ENCODE assay signal across 19 cellular contexts in the genomic region with DNA sequence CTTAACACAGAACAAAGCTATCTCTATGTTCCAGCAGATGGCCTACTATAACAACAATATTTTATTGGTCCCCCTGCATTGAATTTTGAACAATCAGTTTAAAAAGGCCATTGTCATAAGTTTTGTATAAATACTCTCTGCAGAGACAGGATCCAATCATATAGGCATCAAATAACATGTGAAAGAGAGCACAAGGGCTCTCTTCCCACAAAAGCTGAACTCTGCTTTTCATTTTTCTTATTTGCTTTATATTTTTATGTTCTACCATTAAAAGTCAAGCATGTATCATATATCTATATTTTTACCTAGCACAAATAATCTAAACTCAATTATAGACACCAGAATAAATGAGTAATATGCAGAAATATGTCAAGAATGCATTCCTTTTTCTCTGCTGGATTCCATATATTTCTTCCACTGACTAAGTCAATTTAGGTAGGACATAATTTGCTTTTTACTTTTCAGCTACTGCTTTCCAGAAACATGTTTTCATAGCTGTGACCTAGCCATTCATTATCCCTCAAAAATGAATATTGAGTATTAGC.
DNase-seq lines count a peak whose midpoint lies in the region; ATAC-seq and TF ChIP-seq lines count a peak whose summit lies in the region.
"Had no signal": no experiment of that assay in that cellular context is flagged by ENCODE, and none has a peak within 500 bp of the region (broad histone marks: within the 10 kb centered on the region; RNA-seq: fewer than 3 reads in every experiment).

No MANE protein-coding gene starts in this region.

- DNase-seq in DMS153 (lab: John Stamatoyannopoulos, UW) = peak; percentile 56
- peak; percentile 3 for DNase-seq in RKO (ENCODE audit: low spot score)
- peak; percentile 16 for DNase-seq in iris pigment epithelial cell (ENCODE audit: low read depth)
- DNase-seq in D341Med (ENCODE audit: low spot score) = no peak
- DNase-seq in stimulated activated effector memory CD8-positive, alpha-beta T cell treated with anti-CD3 and anti-CD28 coated beads, Interleukin-12 subunit alpha, Interleukin-12 subunit beta, amount 100 ng/mL, for 72 hours (ENCODE audit: low spot score in 2 of 2) = no peak
- no peak for DNase-seq in stimulated activated naive B cell treated with anti-CD40 and anti-IgM and Interleukin-4, amounts not matched to agents 10 μg/mL and 1 μg/mL and 100 μg/mL, for 72 hours
- DNase-seq: activated CD4-positive, alpha-beta T cell treated with anti-CD3 and anti-CD28 coated beads, Interleukin-2, amount 50 U/mL, for 1 hour; activated gamma-delta T cell; aorta; colonic mucosa; hypothalamus; Kasumi-1; kidney glomerular epithelial cell; mesendoderm; NCI-H187 treated with DMSO at 0.1 percent for 48 hours; stimulated activated CD4-positive, alpha-beta T cell treated with anti-CD3 and anti-CD28 coated beads, Interleukin-4, amount 100 ng/mL, for 4 hours had no signal

- no peaks in the 10 kb centered on the region for H3K36me3 Mint-ChIP-seq in stimulated activated effector memory CD8-positive, alpha-beta T cell treated with anti-CD3 and anti-CD28 coated beads, Interleukin-12 subunit alpha, Interleukin-12 subunit beta, amount 100 ng/mL, for 72 hours
- no peaks in the 10 kb centered on the region for H3K36me3 Mint-ChIP-seq in stimulated activated naive B cell treated with anti-CD40 and anti-IgM and Interleukin-4, amounts not matched to agents 10 μg/mL and 1 μg/mL and 100 μg/mL, for 72 hours

- H3K27ac Mint-ChIP-seq in stimulated activated effector memory CD8-positive, alpha-beta T cell treated with anti-CD3 and anti-CD28 coated beads, Interleukin-12 subunit alpha, Interleukin-12 subunit beta, amount 100 ng/mL, for 72 hours = no peak overlapping the region
- no peak overlapping the region for H3K27ac Mint-ChIP-seq in stimulated activated naive B cell treated with anti-CD40 and anti-IgM and Interleukin-4, amounts not matched to agents 10 μg/mL and 1 μg/mL and 100 μg/mL, for 72 hours
- H3K27ac Mint-ChIP-seq: natural killer cell treated with Interleukin-12 subunit alpha and Interleukin-12 subunit beta and Interleukin-15 and Interleukin-18, amount 100 ng/mL, for 72 hours; progenitor cell of endocrine pancreas had no signal

- no peak for ATAC-seq in stimulated activated effector memory CD8-positive, alpha-beta T cell treated with anti-CD3 and anti-CD28 coated beads, Interleukin-12 subunit alpha, Interleukin-12 subunit beta, amount 100 ng/mL, for 72 hours
- ATAC-seq in stimulated activated naive B cell treated with anti-CD40 and anti-IgM and Interleukin-4, amounts not matched to agents 10 μg/mL and 1 μg/mL and 100 μg/mL, for 72 hours (replicated peaks) = no peak
- ATAC-seq: natural killer cell treated with Interleukin-12 subunit alpha and Interleukin-12 subunit beta and Interleukin-15 and Interleukin-18, amount 100 ng/mL, for 72 hours had no signal

- H3K27me3 Mint-ChIP-seq in stimulated activated naive B cell treated with anti-CD40 and anti-IgM and Interleukin-4, amounts not matched to agents 10 μg/mL and 1 μg/mL and 100 μg/mL, for 72 hours = no peaks in the 10 kb centered on the region
- H3K27me3 Mint-ChIP-seq: natural killer cell treated with Interleukin-12 subunit alpha and Interleukin-12 subunit beta and Interleukin-15 and Interleukin-18, amount 100 ng/mL, for 72 hours; progenitor cell of endocrine pancreas had no signal

- H3K9me3 Mint-ChIP-seq in stimulated activated effector memory CD8-positive, alpha-beta T cell treated with anti-CD3 and anti-CD28 coated beads, Interleukin-12 subunit alpha, Interleukin-12 subunit beta, amount 100 ng/mL, for 72 hours = peaks cover 13% of the 10 kb centered on the region
- peaks cover 0 to 4% of the 10 kb centered on the region in 2 donors for H3K9me3 Mint-ChIP-seq in stimulated activated naive B cell treated with anti-CD40 and anti-IgM and Interleukin-4, amounts not matched to agents 10 μg/mL and 1 μg/mL and 100 μg/mL, for 72 hours

- TF ChIP-seq RAD21 in Ishikawa (IDR thresholded peaks at IDR 0.05; ENCODE audit: low read depth) = 0 out of 2 replicates have a peak, but pooled peaks have one; percentile 12

- no peaks in the 10 kb centered on the region for H3K4me1 Mint-ChIP-seq in stimulated activated effector memory CD8-positive, alpha-beta T cell treated with anti-CD3 and anti-CD28 coated beads, Interleukin-12 subunit alpha, Interleukin-12 subunit beta, amount 100 ng/mL, for 72 hours
- no peaks in the 10 kb centered on the region for H3K4me1 Mint-ChIP-seq in stimulated activated naive B cell treated with anti-CD40 and anti-IgM and Interleukin-4, amounts not matched to agents 10 μg/mL and 1 μg/mL and 100 μg/mL, for 72 hours

- H3K4me3 Mint-ChIP-seq in stimulated activated effector memory CD8-positive, alpha-beta T cell treated with anti-CD3 and anti-CD28 coated beads, Interleukin-12 subunit alpha, Interleukin-12 subunit beta, amount 100 ng/mL, for 72 hours = no peak overlapping the region
- no peak overlapping the region for H3K4me3 Mint-ChIP-seq in stimulated activated naive B cell treated with anti-CD40 and anti-IgM and Interleukin-4, amounts not matched to agents 10 μg/mL and 1 μg/mL and 100 μg/mL, for 72 hours
- H3K4me3 Mint-ChIP-seq: natural killer cell treated with Interleukin-12 subunit alpha and Interleukin-12 subunit beta and Interleukin-15 and Interleukin-18, amount 100 ng/mL, for 72 hours had no signal

- TF ChIP-seq EP300 in Ishikawa (IDR thresholded peaks at IDR 0.05; ENCODE audit: borderline replicate concordance) = no peak

TF ChIP-seq in Ishikawa, 13 proteins besides CTCF, POLR2A, EP300 and RAD21:
- TF ChIP-seq TCF12 (IDR thresholded peaks at IDR 0.05; ENCODE audit: low read depth) (no peak), TEAD4 (IDR thresholded peaks at IDR 0.05) (peak; percentile 81)

Comparison
In these comparisons a context has a peak if more than half of its experiments do, and no peak if none do; other contexts are left out.
1. DNase-seq: peak in DMS153 (single experiment), RKO (single experiment) and iris pigment epithelial cell (single experiment); none in D341Med (single experiment), stimulated activated effector memory CD8-positive, alpha-beta T cell treated with anti-CD3 and anti-CD28 coated beads, Interleukin-12 subunit alpha, Interleukin-12 subunit beta, amount 100 ng/mL, for 72 hours (0 of 2) and stimulated activated naive B cell treated with anti-CD40 and anti-IgM and Interleukin-4, amounts not matched to agents 10 μg/mL and 1 μg/mL and 100 μg/mL, for 72 hours (single experiment).